Comparison of ENCODE assay signal across 34 cellular contexts in the genomic region with DNA sequence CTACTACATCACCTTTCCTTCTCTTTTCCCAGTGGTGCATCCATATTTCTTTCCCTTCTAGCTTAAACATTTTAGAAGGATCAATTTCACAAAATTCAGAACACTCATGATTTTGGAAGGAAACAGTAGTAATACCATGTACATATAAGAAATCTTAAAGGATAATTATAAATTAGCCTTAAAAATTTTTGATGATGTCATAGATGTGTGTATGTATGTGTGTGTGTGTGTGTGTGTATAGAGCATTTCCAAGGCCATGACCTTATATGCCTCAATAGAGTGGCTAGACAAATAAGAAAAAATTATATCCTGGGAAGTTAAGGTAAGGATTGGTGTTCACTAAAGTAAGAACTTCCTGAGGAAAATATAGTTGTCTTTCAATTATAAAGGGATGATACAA. TPM values are rescaled to one million over a fixed set of nuclear protein-coding genes. Genes with fewer than 3 reads are reported as not detected.
"Had no signal": no experiment of that assay in that cellular context is flagged by ENCODE, and none has a peak within 500 bp of the region (broad histone marks: within the 10 kb centered on the region; RNA-seq: fewer than 3 reads in every experiment).

No MANE protein-coding gene starts in this region.

- H3K9ac ChIP-seq: neural progenitor cell, parathyroid adenoma had no signal

- H2AFZ ChIP-seq: parathyroid adenoma had no signal

- H3K27ac ChIP-seq: neural progenitor cell, ovary, parathyroid adenoma, psoas muscle, skin epidermis, spleen, suprapubic skin, testis, tibial artery, transverse colon, upper lobe of right lung, uterus had no signal

- H3K27me3 ChIP-seq: neural progenitor cell, ovary, spleen, suprapubic skin, testis, tibial artery, transverse colon, upper lobe of right lung, uterus had no signal

- H3K4me2 ChIP-seq: neural progenitor cell, smooth muscle cell had no signal

- H3K36me3 Mint-ChIP-seq: natural killer cell; neural progenitor cell; stimulated activated memory B cell treated with anti-CD40 and anti-IgM and Interleukin-4, amounts not matched to agents 10 μg/mL and 1 μg/mL and 100 μg/mL, for 72 hours; type B pancreatic cell had no signal

- H3K4me3 ChIP-seq: neural progenitor cell, ovary, psoas muscle, skin epidermis, smooth muscle cell, spleen, suprapubic skin, testis, tibial artery, transverse colon, upper lobe of right lung, uterus had no signal

- H3K36me3 ChIP-seq: neural progenitor cell, ovary, spleen, suprapubic skin, tibial artery, transverse colon, upper lobe of right lung, uterus had no signal

- H3K27ac Mint-ChIP-seq: natural killer cell; nephron; neural progenitor cell; progenitor cell of endocrine pancreas; stimulated activated memory B cell treated with anti-CD40 and anti-IgM and Interleukin-4, amounts not matched to agents 10 μg/mL and 1 μg/mL and 100 μg/mL, for 72 hours; stimulated activated naive CD8-positive, alpha-beta T cell treated with anti-CD3 and anti-CD28 coated beads, Interleukin-15, amount 100 ng/mL, for 72 hours; type B pancreatic cell had no signal

- ATAC-seq: natural killer cell; psoas muscle; right cardiac atrium; sciatic nerve; stimulated activated memory B cell treated with anti-CD40 and anti-IgM and Interleukin-4, amounts not matched to agents 10 μg/mL and 1 μg/mL and 100 μg/mL, for 72 hours; stimulated activated naive CD8-positive, alpha-beta T cell treated with anti-CD3 and anti-CD28 coated beads, Interleukin-15, amount 100 ng/mL, for 72 hours; stimulated activated naive CD8-positive, alpha-beta T cell treated with anti-CD3 and anti-CD28 coated beads, Interleukin-15, Interleukin-2, amounts not matched to agents 100 U/mL and 50 U/mL, for 24 hours; upper lobe of right lung had no signal

- H3K4me3 Mint-ChIP-seq: natural killer cell; nephron; neural progenitor cell; stimulated activated memory B cell treated with anti-CD40 and anti-IgM and Interleukin-4, amounts not matched to agents 10 μg/mL and 1 μg/mL and 100 μg/mL, for 72 hours; stimulated activated naive CD8-positive, alpha-beta T cell treated with anti-CD3 and anti-CD28 coated beads, Interleukin-15, amount 100 ng/mL, for 72 hours; type B pancreatic cell had no signal

- H3K4me1 Mint-ChIP-seq: natural killer cell; nephron; stimulated activated memory B cell treated with anti-CD40 and anti-IgM and Interleukin-4, amounts not matched to agents 10 μg/mL and 1 μg/mL and 100 μg/mL, for 72 hours; stimulated activated naive CD8-positive, alpha-beta T cell treated with anti-CD3 and anti-CD28 coated beads, Interleukin-15, amount 100 ng/mL, for 72 hours had no signal

- H3K4me1 ChIP-seq: parathyroid adenoma, psoas muscle, spleen, suprapubic skin, testis, tibial artery, transverse colon, upper lobe of right lung, uterus had no signal

- H3K9me3 Mint-ChIP-seq: nephron; neural progenitor cell; stimulated activated memory B cell treated with anti-CD40 and anti-IgM and Interleukin-4, amounts not matched to agents 10 μg/mL and 1 μg/mL and 100 μg/mL, for 72 hours; stimulated activated naive CD8-positive, alpha-beta T cell treated with anti-CD3 and anti-CD28 coated beads, Interleukin-15, amount 100 ng/mL, for 72 hours; type B pancreatic cell had no signal

- H3K79me2 ChIP-seq: parathyroid adenoma had no signal

- H3K27me3 Mint-ChIP-seq: progenitor cell of endocrine pancreas; stimulated activated memory B cell treated with anti-CD40 and anti-IgM and Interleukin-4, amounts not matched to agents 10 μg/mL and 1 μg/mL and 100 μg/mL, for 72 hours; stimulated activated naive CD8-positive, alpha-beta T cell treated with anti-CD3 and anti-CD28 coated beads, Interleukin-15, amount 100 ng/mL, for 72 hours; type B pancreatic cell had no signal

- H3K9me3 ChIP-seq: ovary, psoas muscle, spleen, suprapubic skin, testis, tibial artery, transverse colon, upper lobe of right lung, uterus had no signal

- DNase-seq: natural killer cell; occipital lobe; ovary; posterior cingulate gyrus; psoas muscle; right cardiac atrium; spleen; stimulated activated CD4-positive, alpha-beta T cell treated with anti-CD3 and anti-CD28 coated beads, Interleukin-12 subunit alpha, Interleukin-12 subunit beta, amount 100 ng/mL, for 4 hours; stimulated activated CD4-positive, alpha-beta T cell treated with anti-CD3 and anti-CD28 coated beads, Interleukin-1b, Interleukin-23, amount 100 ng/mL, for 48 hours; stimulated activated CD4-positive, alpha-beta T cell treated with anti-CD3 and anti-CD28 coated beads, Interleukin-4, amount 100 ng/mL, for 1 hour; stimulated activated CD4-positive, alpha-beta T cell treated with anti-CD3 and anti-CD28 coated beads, Interleukin-4, amount 100 ng/mL, for 4 hours; stimulated activated CD8-positive, alpha-beta memory T cell treated with anti-CD3 and anti-CD28 coated beads, Interleukin-4, amount 100 ng/mL, for 48 hours; stimulated activated naive CD4-positive, alpha-beta T cell; stimulated activated naive CD8-positive, alpha-beta T cell treated with anti-CD3 and anti-CD28 coated beads, Interleukin-15, amount 100 ng/mL, for 72 hours; stimulated activated naive CD8-positive, alpha-beta T cell treated with anti-CD3 and anti-CD28 coated beads, Interleukin-15, Interleukin-2, amounts not matched to agents 100 U/mL and 50 U/mL, for 24 hours; substantia nigra; testis; tibial artery; transverse colon; upper lobe of right lung; uterus had no signal

RNA-seq across cellular contexts. Expression of a gene that starts 24.1 kb away (rescaled TPM):
- total RNA-seq: natural killer cell, osteoblast, renal cortical epithelial cell, right cardiac atrium, spleen, suprapubic skin, upper lobe of right lung had no signal
- polyA plus RNA-seq: neural cell, ovary, right cardiac atrium, spleen had no signal
